Comparison of ENCODE assay signal across 15 cellular contexts in the genomic region with DNA sequence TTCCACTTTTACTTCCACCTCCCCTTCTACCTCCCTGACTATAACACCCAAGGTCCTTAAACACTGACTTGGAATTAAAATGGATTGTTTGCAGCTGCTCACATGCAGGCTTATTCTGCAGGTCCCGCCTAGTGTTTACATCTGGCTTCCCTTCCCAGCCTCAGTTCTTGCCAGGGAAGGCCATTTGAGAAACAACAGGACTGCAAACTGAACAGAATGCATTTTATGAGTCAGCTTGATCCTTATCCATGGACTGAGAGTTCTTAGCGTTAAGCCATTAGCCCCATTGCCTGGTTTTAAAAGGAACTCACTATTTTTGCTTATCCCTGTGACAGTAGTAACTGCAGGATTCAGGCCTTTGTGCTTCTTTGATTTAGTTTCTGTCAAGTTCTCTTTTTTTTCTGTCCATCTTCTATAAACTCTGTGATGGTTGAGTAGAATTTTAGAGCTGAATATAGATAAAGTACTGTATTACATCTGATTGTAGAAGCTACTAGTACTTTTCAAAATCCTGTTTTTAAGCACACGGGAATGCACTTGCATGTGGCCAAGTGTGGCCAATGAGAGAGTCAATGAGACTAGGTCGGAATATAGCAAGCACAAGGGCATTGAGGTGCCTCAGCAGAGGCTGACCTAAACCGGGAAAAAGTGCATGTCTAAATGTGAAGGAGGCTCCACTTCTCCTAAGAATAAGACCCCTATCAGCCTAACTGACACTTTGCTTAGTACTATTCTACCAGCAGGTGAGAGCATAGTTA.
DNase-seq lines count a peak whose midpoint lies in the region; ATAC-seq and TF ChIP-seq lines count a peak whose summit lies in the region.
"Had no signal": no experiment of that assay in that cellular context is flagged by ENCODE, and none has a peak within 500 bp of the region (broad histone marks: within the 10 kb centered on the region; RNA-seq: fewer than 3 reads in every experiment).

No MANE protein-coding gene starts in this region.

- H3K4me1 ChIP-seq in GM23338 (ENCODE audit: insufficient read depth) = peaks cover 40% of the 10 kb centered on the region
- H3K4me1 ChIP-seq in adipocyte (ENCODE audit: control insufficient read depth, insufficient read depth, low read length) = peaks cover 9% of the 10 kb centered on the region
- H3K4me1 ChIP-seq in rectal smooth muscle tissue (ENCODE audit: control insufficient read depth, insufficient read depth, low read length) = peaks cover 24% of the 10 kb centered on the region
- H3K4me1 ChIP-seq in ovary (ENCODE audit: insufficient read depth) = peaks cover 5% of the 10 kb centered on the region
- H3K4me1 ChIP-seq in right atrium auricular region = no peaks in the 10 kb centered on the region
- H3K4me1 ChIP-seq: BLaER1, breast epithelium had no signal

- H3K4me3 ChIP-seq in GM23338 (no peak overlapping the region), adipocyte (ENCODE audit: low read length) (no peak overlapping the region), rectal smooth muscle tissue (ENCODE audit: low read length) (no peak overlapping the region), ovary (no peak overlapping the region), right atrium auricular region (no peak overlapping the region)
- H3K4me3 ChIP-seq: BLaER1, breast epithelium had no signal

- no peak for TF ChIP-seq EP300 in ovary (IDR thresholded peaks at IDR 0.05)

- no peaks in the 10 kb centered on the region for H3F3A ChIP-seq in GM23338 (replicated peaks; ENCODE audit: low read depth)

- no peak overlapping the region for H3K27ac Mint-ChIP-seq in GM23338
- peak overlapping the region; percentile 75 for H3K27ac Mint-ChIP-seq in glutamatergic neuron (ENCODE audit: unreplicated experiment)
- H3K27ac Mint-ChIP-seq: activated CD8-positive, alpha-beta T cell treated with anti-CD3 and anti-CD28 coated beads, Interleukin-2, amount 10 ng/mL, durations not matched to agents 7 days and 5 days; endodermal cell had no signal

- intact Hi-C loops in ovary (cut with DNase I) = no loop called here

- peak; percentile 45 for ATAC-seq in GM23338
- ATAC-seq: activated CD8-positive, alpha-beta T cell treated with anti-CD3 and anti-CD28 coated beads, Interleukin-2, amount 10 ng/mL, durations not matched to agents 7 days and 5 days had no signal

- H3K4me1 Mint-ChIP-seq in GM23338 = peaks cover 45% of the 10 kb centered on the region
- peaks cover 42% of the 10 kb centered on the region for H3K4me1 Mint-ChIP-seq in glutamatergic neuron (ENCODE audit: low read depth, unreplicated experiment)

- peak overlapping the region; percentile 23 for H2AFZ ChIP-seq in GM23338

- H3K27ac ChIP-seq in GM23338 (ENCODE audit: low read depth) (no peak overlapping the region), rectal smooth muscle tissue (ENCODE audit: low read depth, low read length) (peak overlapping the region; percentile 49), ovary (no peak overlapping the region), right atrium auricular region (no peak overlapping the region)
- H3K27ac ChIP-seq: BLaER1, breast epithelium, KMS-11 had no signal

- H3K4me3 Mint-ChIP-seq in GM23338 (no peak overlapping the region), glutamatergic neuron (ENCODE audit: unreplicated experiment) (no peak overlapping the region)
- H3K4me3 Mint-ChIP-seq: activated CD8-positive, alpha-beta T cell treated with anti-CD3 and anti-CD28 coated beads, Interleukin-2, amount 10 ng/mL, durations not matched to agents 7 days and 5 days; endodermal cell had no signal

- H3K79me2 ChIP-seq in GM23338 (replicated peaks; ENCODE audit: insufficient read depth) = no peaks in the 10 kb centered on the region

- no peak for TF ChIP-seq CTCF in GM23338 (conservative IDR thresholded peaks at IDR 0.05; ENCODE audit: low read depth in 2 of 2)
- no peak for TF ChIP-seq CTCF in glutamatergic neuron (IDR thresholded peaks at IDR 0.05; ENCODE audit: partially characterized antibody, unreplicated experiment)
- no peak for TF ChIP-seq CTCF in ovary (IDR thresholded peaks at IDR 0.05)
- no peak for TF ChIP-seq CTCF in right atrium auricular region (IDR thresholded peaks at IDR 0.05)

- H3K27me3 ChIP-seq in GM23338 (ENCODE audit: insufficient read depth) = no peaks in the 10 kb centered on the region
- no peaks in the 10 kb centered on the region for H3K27me3 ChIP-seq in adipocyte (replicated peaks; ENCODE audit: control insufficient read depth, insufficient read depth, low read length)
- H3K27me3 ChIP-seq in rectal smooth muscle tissue (ENCODE audit: control insufficient read depth, insufficient read depth, low read length) = no peaks in the 10 kb centered on the region
- no peaks in the 10 kb centered on the region for H3K27me3 ChIP-seq in ovary
- no peaks in the 10 kb centered on the region for H3K27me3 ChIP-seq in right atrium auricular region
- H3K27me3 ChIP-seq: BLaER1, breast epithelium had no signal

- H3K27me3 Mint-ChIP-seq in GM23338 (ENCODE audit: insufficient read depth, low read depth, poor library complexity) (no peaks in the 10 kb centered on the region), glutamatergic neuron (ENCODE audit: unreplicated experiment) (peaks cover 2% of the 10 kb centered on the region)

- no peak overlapping the region for H3K9ac ChIP-seq in adipocyte (ENCODE audit: low read length)
- no peak overlapping the region for H3K9ac ChIP-seq in rectal smooth muscle tissue (ENCODE audit: low read length)
- H3K9ac ChIP-seq: BLaER1, KMS-11 had no signal

- H3K36me3 Mint-ChIP-seq in GM23338 (ENCODE audit: low read depth) = peaks cover 2% of the 10 kb centered on the region; the same call in 1 of the 3 replicates
- no peaks in the 10 kb centered on the region for H3K36me3 Mint-ChIP-seq in glutamatergic neuron (ENCODE audit: unreplicated experiment)

- no peaks in the 10 kb centered on the region for H3K9me3 ChIP-seq in adipocyte (ENCODE audit: control insufficient read depth, low read length)
- H3K9me3 ChIP-seq in ovary = no peaks in the 10 kb centered on the region
- no peaks in the 10 kb centered on the region for H3K9me3 ChIP-seq in right atrium auricular region
- H3K9me3 ChIP-seq: BLaER1, breast epithelium had no signal

- no peak for DNase-seq in GM23338 (ENCODE audit: low spot score)
- DNase-seq in adipocyte (ENCODE audit: low read depth) = peak; percentile 79
- no peak for DNase-seq in glutamatergic neuron
- DNase-seq in UCSD-AML1 (lab: John Stamatoyannopoulos, UW; ENCODE audit: unreplicated experiment) = no peak
- no peak for DNase-seq in ovary
- DNase-seq in HCEC 1CT = no peak
- DNase-seq in right atrium auricular region (ENCODE audit: low spot score) = no peak
- DNase-seq: activated CD8-positive, alpha-beta T cell treated with anti-CD3 and anti-CD28 coated beads, Interleukin-2, amount 10 ng/mL, durations not matched to agents 7 days and 5 days; activated effector memory CD4-positive, alpha-beta T cell treated with Interleukin-2 at 50 U/mL for 16 hours; endodermal cell; NCI-H187 treated with DMSO at 0.1 percent for 48 hours had no signal

- H3K9me2 ChIP-seq in GM23338 (ENCODE audit: insufficient read depth) = no peaks in the 10 kb centered on the region

- no peak overlapping the region for H3K4me2 ChIP-seq in GM23338
- H3K4me2 ChIP-seq: BLaER1, KMS-11 had no signal

- TF ChIP-seq POLR2A in ovary (IDR thresholded peaks at IDR 0.05) = no peak

- no peaks in the 10 kb centered on the region for H4K20me1 ChIP-seq in GM23338 (replicated peaks; ENCODE audit: insufficient read depth)
- H4K20me1 ChIP-seq: BLaER1 had no signal

- 37 to 44% (median 40%) methylated on average over 5 of the region's 5 CpGs for WGBS in ovary, 3 donors

- peaks cover 3% of the 10 kb centered on the region; the same call in 2 of the 3 replicates for H3K9me3 Mint-ChIP-seq in GM23338
- H3K9me3 Mint-ChIP-seq in glutamatergic neuron (ENCODE audit: unreplicated experiment) = peaks cover 2% of the 10 kb centered on the region

- no peaks in the 10 kb centered on the region for H3K36me3 ChIP-seq in GM23338 (ENCODE audit: insufficient read depth)
- no peaks in the 10 kb centered on the region for H3K36me3 ChIP-seq in adipocyte (ENCODE audit: control insufficient read depth, insufficient read depth, low read length, severe bottlenecking)
- no peaks in the 10 kb centered on the region for H3K36me3 ChIP-seq in rectal smooth muscle tissue (ENCODE audit: control insufficient read depth, insufficient read depth, low read length)
- H3K36me3 ChIP-seq in ovary = no peaks in the 10 kb centered on the region
- H3K36me3 ChIP-seq in right atrium auricular region = no peaks in the 10 kb centered on the region
- H3K36me3 ChIP-seq: BLaER1, breast epithelium had no signal

TF ChIP-seq in GM23338, 12 proteins besides CTCF, POLR2A, EP300 and RAD21 (continues in another document):
- no peak for TF ChIP-seq ZNF331 (CRISPR knock-in tag; IDR thresholded peaks at IDR 0.05; ENCODE audit: low read depth)
- no peak for TF ChIP-seq EZH2phosphoT487 (IDR thresholded peaks at IDR 0.05; ENCODE audit: unreplicated experiment)
- TF ChIP-seq NANOG (IDR thresholded peaks at IDR 0.05; ENCODE audit: borderline replicate concordance) = no peak
- TF ChIP-seq JUNB (IDR thresholded peaks at IDR 0.05; ENCODE audit: unreplicated experiment) = no peak
- no peak for TF ChIP-seq ETS1 (IDR thresholded peaks at IDR 0.05)
- no peak for TF ChIP-seq ZNF114 (CRISPR knock-in tag; IDR thresholded peaks at IDR 0.05)
